ENCODE assay signal across 18 cellular contexts in the genomic region with DNA sequence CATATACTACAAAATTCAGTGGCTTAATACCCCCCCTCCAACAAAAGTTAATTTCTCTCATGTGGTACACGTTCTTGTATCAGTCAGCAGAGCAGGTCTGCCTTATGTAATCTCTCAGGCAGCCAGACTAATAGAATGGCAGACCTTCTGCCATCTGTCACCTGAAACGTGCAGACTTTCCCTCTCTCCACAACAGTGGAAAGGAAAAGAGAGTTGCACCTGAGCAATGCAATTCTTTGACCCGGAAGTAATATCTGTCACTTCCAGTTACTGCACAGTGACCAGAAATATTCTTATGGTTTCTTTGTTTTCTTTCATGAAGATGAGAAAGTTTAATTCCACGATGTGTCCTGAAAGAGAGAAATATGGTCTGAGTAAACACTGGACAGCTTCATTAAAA. TPM values are rescaled to one million over a fixed set of nuclear protein-coding genes. Genes with fewer than 3 reads are reported as not detected.
DNase-seq lines count a peak whose midpoint lies in the region; TF ChIP-seq lines count a peak whose summit lies in the region.
"Had no signal": no experiment of that assay in that cellular context is flagged by ENCODE, and none has a peak within 500 bp of the region (broad histone marks: within the 10 kb centered on the region; RNA-seq: fewer than 3 reads in every experiment).

No MANE protein-coding gene starts in this region.

- POLR2A ChIA-PET in RWPE1 (lab: Yijun Ruan, JAX; ENCODE audit: low non-redundant PET), result no interaction called here

- CTCF ChIA-PET in RWPE1 (lab: Yijun Ruan, JAX), result no interaction called here

- no peak overlapping the region for H3K27ac ChIP-seq in RWPE1
- H3K27ac ChIP-seq: BLaER1 had no signal

- DNase-seq in NCI-H748 (lab: John Stamatoyannopoulos, UW; ENCODE audit: unreplicated experiment), result peak; percentile 8
- no peak for DNase-seq in NCI-H748 treated with DMSO at 0.1 percent for 48 hours (lab: John Stamatoyannopoulos, UW)
- DNase-seq in NCI-H1694 (lab: John Stamatoyannopoulos, UW), result peak; percentile 13
- DNase-seq in SK-N-DZ (ENCODE audit: low spot score), result peak; percentile 30
- peak; percentile 10 for DNase-seq in retina
- no peak for DNase-seq in SHP77 (lab: John Stamatoyannopoulos, UW)
- DNase-seq in RWPE1 (ENCODE audit: low spot score), result no peak
- DNase-seq: CD4-positive, alpha-beta memory T cell; DND-41; H7; HFFc6; KG1; NCI-H1417 treated with DMSO at 0.1 percent for 48 hours; NCI-H2029; NCI-H510A; PC-3; RPMI8226 had no signal

- TF ChIP-seq CTCF in RWPE1 (conservative IDR thresholded peaks at IDR 0.05; ENCODE audit: low read depth), result no peak

RNA-seq across cellular contexts. Expression of gene KERA, which starts 14.4 kb away (rescaled TPM):
- polyA plus RNA-seq in SK-N-DZ (2014; cell fraction: cytosol; rRNA removed), result not detected in 2 replicates
- not detected in 2 replicates for polyA plus RNA-seq in SK-N-DZ (2014; cell fraction: nucleus; rRNA removed)
- polyA plus RNA-seq: CD4-positive, alpha-beta memory T cell had no signal

RNA-seq across cellular contexts. Expression of gene EPYC, which starts 38.6 kb away (rescaled TPM):
- polyA plus RNA-seq in SK-N-DZ (2014; cell fraction: cytosol; rRNA removed), result not detected in 2 replicates
- not detected in 2 replicates for polyA plus RNA-seq in SK-N-DZ (2014; cell fraction: nucleus; rRNA removed)
- polyA plus RNA-seq: CD4-positive, alpha-beta memory T cell had no signal

Comparison
In these comparisons a context has a peak if more than half of its experiments do, and no peak if none do; other contexts are left out.
1. DNase-seq: peak in NCI-H748 (single experiment), NCI-H1694 (single experiment), SK-N-DZ (single experiment) and retina (single experiment); none in NCI-H748 treated with DMSO at 0.1 percent for 48 hours (single experiment), SHP77 (0 of 2) and RWPE1 (single experiment).